Comparison of ENCODE assay signal across 25 cellular contexts in genomic region chr9:87542180-87542579, GRCh38.
"Had no signal": no experiment of that assay in that cellular context is flagged by ENCODE, and none has a peak within 500 bp of the region (broad histone marks: within the 10 kb centered on the region; RNA-seq: fewer than 3 reads in every experiment).

No MANE protein-coding gene starts in this region.

- H3K9me3 ChIP-seq: breast epithelium, MG63, Peyer's patch had no signal

- H3K27ac ChIP-seq: breast epithelium, KMS-11, Peyer's patch had no signal

- H3K4me2 ChIP-seq: KMS-11 had no signal

- DNase-seq: activated B cell treated with CpG ODN at 0.5 μM for 24 hours; activated CD8-positive, alpha-beta memory T cell treated with anti-CD3 and anti-CD28 coated beads, Interleukin-2, amount 50 U/mL, for 4 hours; activated CD8-positive, alpha-beta T cell treated with anti-CD3 and anti-CD28 coated beads for 36 hours; activated effector memory CD4-positive, alpha-beta T cell treated with Interleukin-2 at 50 U/mL for 16 hours; activated naive CD4-positive, alpha-beta T cell; aorta; caudate nucleus; MG63; MV-4-11; NCI-H1092 treated with DMSO at 0.1 percent for 48 hours; NCI-H1417 treated with DMSO at 0.1 percent for 48 hours; NCI-H1694; NCI-H2029 treated with DMSO at 0.1 percent for 48 hours; NCI-H345; NCI-H510A; NCI-H526 treated with DMSO at 0.1 percent for 48 hours; NCI-H82; OCI-M1; Peyer's patch; SIG-M5; T-helper 17 cell; T-helper 9 cell had no signal

- H3K27me3 ChIP-seq: breast epithelium, MG63, Peyer's patch had no signal

- H3K4me3 Mint-ChIP-seq: activated B cell treated with CpG ODN at 0.5 μM for 24 hours; activated CD8-positive, alpha-beta T cell treated with anti-CD3 and anti-CD28 coated beads for 36 hours; activated naive CD4-positive, alpha-beta T cell treated with anti-CD3 and anti-CD28 coated beads, Interleukin-2, amount 50 U/mL, for 24 hours; T-helper 17 cell had no signal

- H3K27me3 Mint-ChIP-seq: activated B cell treated with CpG ODN at 0.5 μM for 24 hours; activated naive CD4-positive, alpha-beta T cell treated with anti-CD3 and anti-CD28 coated beads, Interleukin-2, amount 50 U/mL, for 24 hours; T-helper 17 cell had no signal

- H3K9ac ChIP-seq: KMS-11 had no signal

- H3K4me1 ChIP-seq: breast epithelium, Peyer's patch had no signal

- H3K36me3 Mint-ChIP-seq: activated naive CD4-positive, alpha-beta T cell treated with anti-CD3 and anti-CD28 coated beads, Interleukin-2, amount 50 U/mL, for 24 hours had no signal

- H3K9me3 Mint-ChIP-seq: activated B cell treated with CpG ODN at 0.5 μM for 24 hours; activated CD8-positive, alpha-beta T cell treated with anti-CD3 and anti-CD28 coated beads for 36 hours; activated naive CD4-positive, alpha-beta T cell treated with anti-CD3 and anti-CD28 coated beads, Interleukin-2, amount 50 U/mL, for 24 hours had no signal

- H3K4me1 Mint-ChIP-seq: activated B cell treated with CpG ODN at 0.5 μM for 24 hours; activated naive CD4-positive, alpha-beta T cell treated with anti-CD3 and anti-CD28 coated beads, Interleukin-2, amount 50 U/mL, for 24 hours had no signal

- ATAC-seq: activated CD8-positive, alpha-beta T cell treated with anti-CD3 and anti-CD28 coated beads for 36 hours; T-helper 17 cell had no signal

- H3K4me3 ChIP-seq: breast epithelium, MG63, Peyer's patch had no signal

- H3K36me3 ChIP-seq: breast epithelium, Peyer's patch had no signal

- H3K27ac Mint-ChIP-seq: activated B cell treated with CpG ODN at 0.5 μM for 24 hours; activated CD8-positive, alpha-beta T cell treated with anti-CD3 and anti-CD28 coated beads for 36 hours; activated naive CD4-positive, alpha-beta T cell treated with anti-CD3 and anti-CD28 coated beads, Interleukin-2, amount 50 U/mL, for 24 hours; T-helper 17 cell had no signal
